ENCODE assay signal across 1 cellular context in the genomic region with DNA sequence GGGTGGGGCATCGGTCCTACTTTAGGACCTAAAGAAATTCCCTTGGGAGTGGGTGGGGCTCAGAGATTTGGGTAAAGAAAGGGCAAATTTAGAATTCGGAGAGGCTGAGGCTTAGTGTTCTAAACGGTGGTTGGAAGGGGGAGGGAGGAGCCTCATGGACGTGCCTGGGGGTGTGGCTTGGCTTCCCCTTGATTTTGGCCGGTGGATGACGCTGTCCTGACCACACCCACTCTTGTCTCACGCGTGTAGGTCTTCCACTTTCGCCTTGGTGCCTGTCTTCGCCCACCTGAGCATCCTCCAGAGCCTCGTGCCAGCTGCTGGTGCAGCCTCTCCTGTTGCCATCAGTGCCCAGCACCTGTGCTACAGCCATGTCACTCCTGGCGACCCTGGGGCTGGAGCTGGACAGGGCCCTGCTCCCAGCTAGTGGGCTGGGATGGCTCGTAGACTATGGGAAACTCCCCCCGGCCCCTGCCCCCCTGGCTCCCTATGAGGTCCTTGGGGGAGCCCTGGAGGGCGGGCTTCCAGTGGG.
TF ChIP-seq lines count a peak whose summit lies in the region.

No MANE protein-coding gene starts in this region.

TF ChIP-seq in HepG2, 621 proteins besides CTCF, POLR2A, EP300 and RAD21:
- no peak for TF ChIP-seq TSC22D2 (CRISPR knock-in tag; IDR thresholded peaks at IDR 0.05; ENCODE audit: borderline replicate concordance)
- no peak for TF ChIP-seq NCOA1 (CRISPR knock-in tag; IDR thresholded peaks at IDR 0.05)
- TF ChIP-seq, protein P1, sequence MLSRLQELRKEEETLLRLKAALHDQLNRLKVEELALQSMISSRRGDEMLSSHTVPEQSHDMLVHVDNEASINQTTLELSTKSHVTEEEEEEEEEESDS (CRISPR knock-in tag; IDR thresholded peaks at IDR 0.05; ENCODE audit: borderline replicate concordance) = no peak
- no peak for TF ChIP-seq ZFP41 (CRISPR knock-in tag; IDR thresholded peaks at IDR 0.05; ENCODE audit: borderline replicate concordance)
- no peak for TF ChIP-seq HCFC1 (IDR thresholded peaks at IDR 0.05; ENCODE audit: low read depth, low read length)
- no peak for TF ChIP-seq ZNF816 (CRISPR knock-in tag; IDR thresholded peaks at IDR 0.05; ENCODE audit: borderline replicate concordance)
- peak; percentile 36 for TF ChIP-seq AGO2 (optimal IDR thresholded peaks at IDR 0.05; ENCODE audit: low read depth, low read length)
